In genomic region chr5:15600035-15600434, GRCh38 we compare ENCODE assay signal across 24 cellular contexts.
"Had no signal": no experiment of that assay in that cellular context is flagged by ENCODE, and none has a peak within 500 bp of the region (broad histone marks: within the 10 kb centered on the region; RNA-seq: fewer than 3 reads in every experiment).

No MANE protein-coding gene starts in this region.

- H3K4me3 ChIP-seq: lower lobe of right lung, ovary, psoas muscle, right atrium auricular region, stomach, transverse colon had no signal

- H3K4me1 ChIP-seq: lower lobe of right lung, psoas muscle, right atrium auricular region, transverse colon had no signal

- H3K36me3 ChIP-seq: lower lobe of right lung, ovary, right atrium auricular region, stomach, transverse colon had no signal

- H3K27ac Mint-ChIP-seq: activated CD4-positive, alpha-beta T cell treated with anti-CD3 and anti-CD28 coated beads, Interleukin-2, amount 10 ng/mL, durations not matched to agents 24 days and 14 days; activated CD8-positive, alpha-beta memory T cell treated with anti-CD3 and anti-CD28 coated beads, Interleukin-2, amount 10 ng/mL, durations not matched to agents 7 days and 5 days; activated CD8-positive, alpha-beta T cell treated with anti-CD3 and anti-CD28 coated beads for 36 hours; activated naive CD8-positive, alpha-beta T cell treated with anti-CD3 and anti-CD28 coated beads, Interleukin-2, amount 50 U/mL, for 24 hours; endodermal cell; natural killer cell; stimulated activated memory B cell treated with anti-CD40 and anti-IgM and Interleukin-4, amounts not matched to agents 10 μg/mL and 1 μg/mL and 100 μg/mL, for 72 hours; T-helper 17 cell had no signal

- H3K4me3 Mint-ChIP-seq: activated CD4-positive, alpha-beta T cell treated with anti-CD3 and anti-CD28 coated beads, Interleukin-2, amount 10 ng/mL, durations not matched to agents 24 days and 14 days; activated CD8-positive, alpha-beta memory T cell treated with anti-CD3 and anti-CD28 coated beads, Interleukin-2, amount 10 ng/mL, durations not matched to agents 7 days and 5 days; activated CD8-positive, alpha-beta T cell treated with anti-CD3 and anti-CD28 coated beads for 36 hours; activated naive CD8-positive, alpha-beta T cell treated with anti-CD3 and anti-CD28 coated beads, Interleukin-2, amount 50 U/mL, for 24 hours; endodermal cell; natural killer cell; stimulated activated memory B cell treated with anti-CD40 and anti-IgM and Interleukin-4, amounts not matched to agents 10 μg/mL and 1 μg/mL and 100 μg/mL, for 72 hours; T-helper 17 cell had no signal

- H3K27me3 ChIP-seq: ovary, right atrium auricular region, stomach, transverse colon had no signal

- H3K27me3 Mint-ChIP-seq: activated CD4-positive, alpha-beta T cell treated with anti-CD3 and anti-CD28 coated beads, Interleukin-2, amount 10 ng/mL, durations not matched to agents 24 days and 14 days; activated CD8-positive, alpha-beta memory T cell treated with anti-CD3 and anti-CD28 coated beads, Interleukin-2, amount 10 ng/mL, durations not matched to agents 7 days and 5 days; activated CD8-positive, alpha-beta T cell treated with anti-CD3 and anti-CD28 coated beads for 36 hours; activated naive CD8-positive, alpha-beta T cell treated with anti-CD3 and anti-CD28 coated beads, Interleukin-2, amount 50 U/mL, for 24 hours; stimulated activated memory B cell treated with anti-CD40 and anti-IgM and Interleukin-4, amounts not matched to agents 10 μg/mL and 1 μg/mL and 100 μg/mL, for 72 hours; T-helper 17 cell had no signal

- DNase-seq: activated CD4-positive, alpha-beta T cell treated with anti-CD3 and anti-CD28 coated beads, Interleukin-2, amount 10 ng/mL, durations not matched to agents 24 days and 14 days; activated CD8-positive, alpha-beta memory T cell treated with anti-CD3 and anti-CD28 coated beads, Interleukin-2, amount 10 ng/mL, durations not matched to agents 7 days and 5 days; activated CD8-positive, alpha-beta T cell treated with anti-CD3 and anti-CD28 coated beads for 36 hours; activated gamma-delta T cell; activated naive CD4-positive, alpha-beta T cell treated with anti-CD3 and anti-CD28 coated beads, Interleukin-2, amount 50 U/mL, for 16 hours; activated naive CD8-positive, alpha-beta T cell treated with anti-CD3 and anti-CD28 coated beads, Interleukin-2, amount 50 U/mL, for 24 hours; activated T-cell treated with anti-CD3 and anti-CD28 coated beads for 4 hours; anterior cingulate cortex; cerebellar nuclear complex; cortex of kidney; endodermal cell; lower lobe of right lung; natural killer cell; ovary; psoas muscle; stimulated activated CD4-positive, alpha-beta T cell treated with anti-CD3 and anti-CD28 coated beads, Interleukin-12 subunit alpha, Interleukin-12 subunit beta, amount 100 ng/mL, for 4 hours; stimulated activated CD4-positive, alpha-beta T cell treated with anti-CD3 and anti-CD28 coated beads, Interleukin-2, amount 100 ng/mL, for 24 hours; stomach; SW 1271; T-helper 17 cell; transverse colon had no signal

- H3K27ac ChIP-seq: lower lobe of right lung, ovary, psoas muscle, right atrium auricular region, stomach, transverse colon had no signal

- H3K4me1 Mint-ChIP-seq: activated CD4-positive, alpha-beta T cell treated with anti-CD3 and anti-CD28 coated beads, Interleukin-2, amount 10 ng/mL, durations not matched to agents 24 days and 14 days; activated CD8-positive, alpha-beta memory T cell treated with anti-CD3 and anti-CD28 coated beads, Interleukin-2, amount 10 ng/mL, durations not matched to agents 7 days and 5 days; activated naive CD8-positive, alpha-beta T cell treated with anti-CD3 and anti-CD28 coated beads, Interleukin-2, amount 50 U/mL, for 24 hours; natural killer cell; stimulated activated memory B cell treated with anti-CD40 and anti-IgM and Interleukin-4, amounts not matched to agents 10 μg/mL and 1 μg/mL and 100 μg/mL, for 72 hours; T-helper 17 cell had no signal

- H3K9me3 Mint-ChIP-seq: activated CD4-positive, alpha-beta T cell treated with anti-CD3 and anti-CD28 coated beads, Interleukin-2, amount 10 ng/mL, durations not matched to agents 24 days and 14 days; activated CD8-positive, alpha-beta T cell treated with anti-CD3 and anti-CD28 coated beads for 36 hours; endodermal cell had no signal

- H3K36me3 Mint-ChIP-seq: activated CD8-positive, alpha-beta memory T cell treated with anti-CD3 and anti-CD28 coated beads, Interleukin-2, amount 10 ng/mL, durations not matched to agents 7 days and 5 days; natural killer cell; stimulated activated memory B cell treated with anti-CD40 and anti-IgM and Interleukin-4, amounts not matched to agents 10 μg/mL and 1 μg/mL and 100 μg/mL, for 72 hours had no signal

- ATAC-seq: activated CD8-positive, alpha-beta memory T cell treated with anti-CD3 and anti-CD28 coated beads, Interleukin-2, amount 10 ng/mL, durations not matched to agents 7 days and 5 days; activated CD8-positive, alpha-beta T cell treated with anti-CD3 and anti-CD28 coated beads for 36 hours; activated naive CD8-positive, alpha-beta T cell treated with anti-CD3 and anti-CD28 coated beads, Interleukin-2, amount 50 U/mL, for 24 hours; left lobe of liver; lower lobe of right lung; natural killer cell; psoas muscle; stimulated activated memory B cell treated with anti-CD40 and anti-IgM and Interleukin-4, amounts not matched to agents 10 μg/mL and 1 μg/mL and 100 μg/mL, for 72 hours; T-helper 17 cell had no signal
